ENCODE assay signal across 8 cellular contexts in the genomic region with DNA sequence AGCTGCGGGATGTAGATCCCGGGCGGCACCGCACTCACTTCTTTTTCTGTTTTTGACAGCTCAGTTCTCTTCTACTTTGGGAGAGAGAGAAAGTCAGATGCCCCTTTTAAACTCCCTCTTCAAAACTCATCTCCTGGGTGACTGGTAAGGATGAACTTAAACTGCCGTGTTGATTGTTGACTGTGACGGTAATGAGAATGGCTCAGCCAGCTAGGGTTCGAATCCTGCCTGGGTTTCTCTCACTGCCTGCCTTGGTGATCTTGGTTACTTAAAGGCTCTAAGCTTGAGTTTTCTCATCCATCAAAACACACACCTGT. TPM values are rescaled to one million over a fixed set of nuclear protein-coding genes. Genes with fewer than 3 reads are reported as not detected.
A peak's percentile ranks its signal among the peaks of the same experiment; 100 is the strongest.
DNase-seq lines count a peak whose midpoint lies in the region; ATAC-seq, FAIRE-seq and TF ChIP-seq lines count a peak whose summit lies in the region.

No MANE protein-coding gene starts in this region.

- ATAC-seq in A549: peak in 1 of 2 experiments; percentile 30; a peak in 3 of 6 replicates
- ATAC-seq in GM19328 (IDR thresholded peaks at IDR 0.05; ENCODE audit: unreplicated experiment): peak; percentile 1
- ATAC-seq in GM19452 (IDR thresholded peaks at IDR 0.05; ENCODE audit: unreplicated experiment): no peak
- no peak for ATAC-seq in GM19035 (IDR thresholded peaks at IDR 0.05; ENCODE audit: unreplicated experiment)

- H3K4me1 Mint-ChIP-seq in endothelial cell (ENCODE audit: unreplicated experiment): peaks cover 13% of the 10 kb centered on the region
- H3K4me1 Mint-ChIP-seq in neural crest cell: peaks cover 33% of the 10 kb centered on the region

- H3K4me3 Mint-ChIP-seq in endothelial cell (ENCODE audit: unreplicated experiment) (peak overlapping the region; percentile 93), neural crest cell (peak overlapping the region; percentile 97)

- TF ChIP-seq EP300 in A549 (IDR thresholded peaks at IDR 0.05): no peak

- 1% methylated on average over 7 of the region's 7 CpGs for WGBS in A549 (ENCODE audit: missing lambda C conversion rate)

- H2AFZ ChIP-seq in OCI-LY3 (ENCODE audit: low read depth, low read length): peak overlapping the region; percentile 34; the same call in 1 of the 2 replicates

- CTCF ChIA-PET in A549 (lab: Yijun Ruan, JAX): interaction anchor here (1.0 to 1.1 kb wide), 2 partner anchors 12 to 116 kb away, joined by 3 to 4 read pairs; no protein-coding TSS in a partner anchor

- peak overlapping the region; percentile 94 for H3K9ac ChIP-seq in OCI-LY3 (ENCODE audit: low read length)

- H3K27ac ChIP-seq in A549: peak overlapping the region; percentile 78 to 90
- H3K27ac ChIP-seq in OCI-LY3 (ENCODE audit: low read length): peak overlapping the region; percentile 100

- peaks cover 3% of the 10 kb centered on the region for H3K36me3 Mint-ChIP-seq in endothelial cell (ENCODE audit: low read depth, unreplicated experiment)
- H3K36me3 Mint-ChIP-seq in neural crest cell (ENCODE audit: low read depth): no peaks in the 10 kb centered on the region

- POLR2A ChIA-PET in A549 (lab: Yijun Ruan, JAX): interaction anchor here (1.2 to 1.7 kb wide), 2 partner anchors 125 to 1527 kb away, joined by 4 to 6 read pairs; a partner anchor contains a TSS

- peaks cover 10% of the 10 kb centered on the region for H3K36me3 ChIP-seq in OCI-LY3 (replicated peaks; ENCODE audit: low read depth, low read length)

- H4K20me1 ChIP-seq in OCI-LY3 (ENCODE audit: insufficient read depth, low read length): peaks cover 36% of the 10 kb centered on the region; the same call in 1 of the 2 replicates

- no peaks in the 10 kb centered on the region for H3K9me3 ChIP-seq in A549
- no peaks in the 10 kb centered on the region for H3K9me3 ChIP-seq in OCI-LY3 (ENCODE audit: insufficient read depth, low read length)

- TF ChIP-seq CTCF in A549 (IDR thresholded peaks at IDR 0.05): no peak
- TF ChIP-seq CTCF in OCI-LY3 (IDR thresholded peaks at IDR 0.05; ENCODE audit: low read depth, low read length): no peak
- no peak for TF ChIP-seq CTCF in endothelial cell (IDR thresholded peaks at IDR 0.05; ENCODE audit: unreplicated experiment)
- no peak for TF ChIP-seq CTCF in neural crest cell (conservative IDR thresholded peaks at IDR 0.05)

- H3K4me1 ChIP-seq in A549 (peaks cover 7% of the 10 kb centered on the region), OCI-LY3 (ENCODE audit: low read length) (peaks cover 63% of the 10 kb centered on the region)

- H3K27me3 ChIP-seq in OCI-LY3 (ENCODE audit: low read depth, low read length): no peaks in the 10 kb centered on the region

- H3K27ac Mint-ChIP-seq in endothelial cell (ENCODE audit: unreplicated experiment): peak overlapping the region; percentile 94
- peak overlapping the region; percentile 94 for H3K27ac Mint-ChIP-seq in neural crest cell (ENCODE audit: unreplicated experiment)

- H3K4me3 ChIP-seq in A549 (peak overlapping the region; percentile 74), OCI-LY3 (ENCODE audit: low read length) (peak overlapping the region; percentile 98)

- TF ChIP-seq RAD21 in A549 (conservative IDR thresholded peaks at IDR 0.05 in 1 of 2, IDR thresholded peaks at IDR 0.05 in 1 of 2): no peak

- no peak for FAIRE-seq in A549 (lab: Jason Lieb, UNC)

- H3K4me2 ChIP-seq in A549: peak overlapping the region; percentile 77
- peak overlapping the region; percentile 92 for H3K4me2 ChIP-seq in OCI-LY3 (ENCODE audit: low read length)

- DNase-seq in A549 (ENCODE audit: low read depth in 1 of 2, low spot score in 1 of 2) (no peak), endothelial cell (ENCODE audit: low spot score) (no peak), neural crest cell (ENCODE audit: low read depth, low spot score) (no peak), cerebellar nuclear complex (lab: John Stamatoyannopoulos, UW) (no peak)

- H3K9me3 Mint-ChIP-seq in endothelial cell (ENCODE audit: unreplicated experiment) (no peaks in the 10 kb centered on the region), neural crest cell (peaks cover 4% of the 10 kb centered on the region)

- H3K79me2 ChIP-seq in OCI-LY3 (ENCODE audit: low read length): peaks cover 56% of the 10 kb centered on the region

- H3K27me3 Mint-ChIP-seq in endothelial cell (ENCODE audit: unreplicated experiment) (peaks cover 3% of the 10 kb centered on the region), neural crest cell (ENCODE audit: low read depth) (peaks cover 6% of the 10 kb centered on the region)

- no peak for TF ChIP-seq POLR2A in A549 (IDR thresholded peaks at IDR 0.05; ENCODE audit: low read length)

TF ChIP-seq in A549, 52 proteins besides CTCF, POLR2A, EP300 and RAD21:
- TF ChIP-seq KDM1A (IDR thresholded peaks at IDR 0.05; ENCODE audit: low read depth) (0 out of 2 replicates have a peak, but pooled peaks have one; percentile 18), HOXB5 (CRISPR knock-in tag; IDR thresholded peaks at IDR 0.05) (no peak), RFX5 (IDR thresholded peaks at IDR 0.05) (no peak), EHF (CRISPR knock-in tag; IDR thresholded peaks at IDR 0.05) (no peak)
TF ChIP-seq in A549: peak in this region for 1.

RNA-seq across cellular contexts. Expression of a gene that starts 0.7 kb away (rescaled TPM):
- polyA plus RNA-seq in A549 (2011; rRNA removed): 6.5 and 10.1 TPM in 2 replicates
- polyA plus RNA-seq in A549 (2012; cell fraction: cytosol; rRNA removed): 2.7 and 2.8 TPM in 2 replicates
- 1.0 TPM in 2 replicates for polyA plus RNA-seq in A549 (2012; cell fraction: nucleus; rRNA removed)
- 3.8 to 6.2 TPM (median 5.5 TPM) in 3 replicates for polyA plus RNA-seq in A549 (2017; fragmentation: RNase III; extraction: RNeasy Plus Mini Kit Qiagen cat#74134 plus additional on column Dnase treatment)
- polyA minus RNA-seq in A549 (2011; rRNA and poly(A)+ RNA removed): 2.1 and 4.2 TPM in 2 replicates
- 10.2 TPM for total RNA-seq in endothelial cell (ENCODE audit: unreplicated experiment)
- total RNA-seq in neural crest cell: 7.3 and 9.5 TPM in 2 replicates
